Comparison of ENCODE assay signal across 24 cellular contexts in the genomic region with DNA sequence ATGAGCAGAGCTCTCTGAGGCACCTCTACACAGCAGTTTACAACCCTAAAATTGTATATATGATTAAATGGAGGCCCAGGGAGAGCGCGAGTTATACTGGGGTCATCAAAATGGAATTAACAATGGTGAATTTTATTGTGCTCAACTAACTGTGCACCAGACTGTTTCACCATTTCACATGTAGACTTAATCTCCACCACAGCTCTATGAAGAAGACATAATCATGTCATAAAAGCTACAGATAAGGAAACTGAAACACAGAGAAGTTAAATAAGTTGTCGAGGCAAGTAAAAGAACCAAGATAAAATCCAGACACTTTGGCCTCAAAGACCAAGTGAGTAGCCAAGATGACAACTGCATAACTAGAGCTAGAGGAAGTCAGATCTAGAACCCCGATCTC. TPM values are rescaled to one million over a fixed set of nuclear protein-coding genes. Genes with fewer than 3 reads are reported as not detected.
DNase-seq lines count a peak whose midpoint lies in the region; ATAC-seq and TF ChIP-seq lines count a peak whose summit lies in the region.
"Had no signal": no experiment of that assay in that cellular context is flagged by ENCODE, and none has a peak within 500 bp of the region (broad histone marks: within the 10 kb centered on the region; RNA-seq: fewer than 3 reads in every experiment).

No MANE protein-coding gene starts in this region.

- peak overlapping the region; percentile 72 for H3K9ac ChIP-seq in PC-3 (ENCODE audit: low read length)
- no peak overlapping the region for H3K9ac ChIP-seq in mammary epithelial cell (ENCODE audit: insufficient read depth, low read length)

- TF ChIP-seq CTCF in PC-3 (conservative IDR thresholded peaks at IDR 0.05; ENCODE audit: low read depth, low read length), result no peak
- TF ChIP-seq CTCF in mammary epithelial cell (conservative IDR thresholded peaks at IDR 0.05 in 1 of 2, IDR thresholded peaks at IDR 0.05 in 1 of 2; ENCODE audit: extremely low read depth in 1 of 2, insufficient read depth in 1 of 2, low read depth in 1 of 2, low read length in 2 of 2), result no peak
- no peak for TF ChIP-seq CTCF in lung (IDR thresholded peaks at IDR 0.05; ENCODE audit: control extremely low read depth, extremely low read depth)
- no peak for TF ChIP-seq CTCF in tibial nerve (IDR thresholded peaks at IDR 0.05)

- peaks cover 4% of the 10 kb centered on the region; the same call in 1 of the 2 replicates for H3K9me3 ChIP-seq in PC-3 (ENCODE audit: low read length)
- no peaks in the 10 kb centered on the region for H3K9me3 ChIP-seq in mammary epithelial cell (replicated peaks; ENCODE audit: insufficient read depth, low read length)
- no peaks in the 10 kb centered on the region for H3K9me3 ChIP-seq in lung (ENCODE audit: control insufficient read depth in 2 of 2, insufficient read depth in 1 of 2, low read length in 1 of 2)
- H3K9me3 ChIP-seq in tibial nerve, result peaks cover 0 to 17% (median 0%) of the 10 kb centered on the region in 4 donors
- H3K9me3 ChIP-seq: Peyer's patch, thoracic aorta had no signal

- POLR2A ChIA-PET in PC-3 (lab: Charles Lee; ENCODE audit: unreplicated experiment), result no interaction called here

- BruUV-seq in PC-3 (replicated peaks; lab: Mats Ljungman, UMichigan) (no TSS peak), mammary epithelial cell (replicated peaks; lab: Mats Ljungman, UMichigan) (no TSS peak)

- in situ Hi-C loops in mammary epithelial cell (cut with MboI; ENCODE audit: low sequenced_read_pairs in 2 of 2), result no loop called here

- H3K9me2 ChIP-seq in PC-3 (replicated peaks; ENCODE audit: low read length), result peaks cover 6% of the 10 kb centered on the region; the same call in 1 of the 2 replicates

- intact Hi-C loops in PC-3 (cut with micrococcal nuclease) (no loop called here), mammary epithelial cell (cut with micrococcal nuclease) (loop anchor here (5.0 kb wide), 1 partner anchor 149 kb away; no protein-coding TSS in a partner anchor)

- 100% methylated on average over 4 of the region's 4 CpGs for WGBS in mammary epithelial cell (ENCODE audit: low coverage, missing lambda C conversion rate)
- 89 to 91% methylated on average over 4 of the region's 4 CpGs for WGBS in lung, 2 donors
- whole genome bisulfite sequencing in tibial nerve, 2 donors, result 83 to 92% methylated on average over 4 of the region's 4 CpGs

- H3K27ac ChIP-seq in PC-3 (ENCODE audit: low read length) (peak overlapping the region; percentile 95), mammary epithelial cell (ENCODE audit: insufficient read depth, low read depth, low read length) (peak overlapping the region; percentile 84), lung (ENCODE audit: low read depth in 1 of 2, low read length in 1 of 2) (peak overlapping the region; percentile 88 to 91), tibial nerve (peak overlapping the region; percentile 42 to 88 (median 52))
- H3K27ac ChIP-seq: SK-N-MC had no signal

- dilution Hi-C loops in mammary epithelial cell (cut with HindIII; ENCODE audit: low sequenced_read_pairs), result no loop called here

- DNase-seq in PC-3 (no peak), mammary epithelial cell (no peak), lung (ENCODE audit: low spot score) (no peak), tibial nerve (ENCODE audit: low spot score in 2 of 2) (no peak), NCI-H748 treated with DMSO at 0.1 percent for 48 hours (lab: John Stamatoyannopoulos, UW) (no peak), NOMO-1 (lab: John Stamatoyannopoulos, UW; ENCODE audit: unreplicated experiment in 2 of 2) (no peak)
- DNase-seq in activated CD4-positive, alpha-beta T cell treated with anti-CD3 and anti-CD28 coated beads, Interleukin-2, amount 50 U/mL, for 1 hour, result no peak
- DNase-seq: activated CD8-positive, alpha-beta T cell treated with anti-CD3 and anti-CD28 coated beads for 36 hours; activated naive CD4-positive, alpha-beta T cell; AML-193; central memory CD4-positive, alpha-beta T cell; effector CD4-positive, alpha-beta T cell; glutamatergic neuron; H9; Karpas-422; naive B cell; NCI-H1092; NCI-H2029; NCI-H345; Peyer's patch had no signal

- H3K4me2 ChIP-seq in PC-3 (ENCODE audit: low read length), result peak overlapping the region; percentile 52
- peak overlapping the region; percentile 82 for H3K4me2 ChIP-seq in mammary epithelial cell (ENCODE audit: insufficient read depth, low read depth, low read length)

- H3K79me2 ChIP-seq in PC-3 (ENCODE audit: low read length) (peaks cover 53% of the 10 kb centered on the region), mammary epithelial cell (ENCODE audit: insufficient read depth, low read length) (peaks cover 76% of the 10 kb centered on the region)

- no peak for TF ChIP-seq EP300 in tibial nerve (IDR thresholded peaks at IDR 0.05)

- H2AFZ ChIP-seq in PC-3 (ENCODE audit: low read length) (no peak overlapping the region), mammary epithelial cell (ENCODE audit: low read depth, low read length) (no peak overlapping the region)

- H3K4me1 ChIP-seq in PC-3 (ENCODE audit: insufficient read depth, low read length) (peaks cover 73% of the 10 kb centered on the region), mammary epithelial cell (ENCODE audit: insufficient read depth, low read length) (peaks cover 53% of the 10 kb centered on the region), lung (ENCODE audit: control insufficient read depth in 2 of 2, insufficient read depth in 2 of 2, low read length in 2 of 2) (peaks cover 21 to 46% of the 10 kb centered on the region in 2 donors), tibial nerve (peaks cover 0 to 41% (median 20%) of the 10 kb centered on the region in 4 donors)

- H3K27me3 ChIP-seq in PC-3 (ENCODE audit: low read length) (no peaks in the 10 kb centered on the region), mammary epithelial cell (ENCODE audit: insufficient read depth, low read length) (no peaks in the 10 kb centered on the region), lung (ENCODE audit: control insufficient read depth, insufficient read depth) (no peaks in the 10 kb centered on the region), tibial nerve (no peaks in the 10 kb centered on the region)
- H3K27me3 ChIP-seq: Peyer's patch had no signal

- H3F3A ChIP-seq in PC-3 (ENCODE audit: low read length, unreplicated experiment), result peaks cover 22% of the 10 kb centered on the region

- ATAC-seq in PC-3 (no peak), lung (ENCODE audit: insufficient read depth, low FRiP score) (no peak)
- ATAC-seq: activated CD8-positive, alpha-beta T cell treated with anti-CD3 and anti-CD28 coated beads for 36 hours; sciatic nerve; WTC11 had no signal

- H3K4me3 ChIP-seq in PC-3 (ENCODE audit: low read length) (peak overlapping the region; percentile 17; the same call in 1 of the 2 replicates), mammary epithelial cell (replicated peaks in 1 of 3; ENCODE audit: insufficient read depth in 1 of 3, low read depth in 2 of 3, low read length in 3 of 3) (peak overlapping the region in 1 of 3 experiments; percentile 33), lung (no peak overlapping the region), tibial nerve (no peak overlapping the region)
- H3K4me3 ChIP-seq: Peyer's patch, SK-N-MC, thoracic aorta had no signal

- H3K36me3 ChIP-seq in PC-3 (ENCODE audit: low read depth, low read length) (peaks cover 17% of the 10 kb centered on the region), mammary epithelial cell (ENCODE audit: insufficient read depth, low read length) (peaks cover 3% of the 10 kb centered on the region), lung (ENCODE audit: control insufficient read depth in 2 of 2, insufficient read depth in 2 of 2, low read length in 2 of 2) (no peaks in the 10 kb centered on the region), tibial nerve (peaks cover 0 to 13% (median 0%) of the 10 kb centered on the region in 3 donors)
- H3K36me3 ChIP-seq: Peyer's patch, thoracic aorta had no signal

- CTCF ChIA-PET in PC-3 (lab: Charles Lee) (no interaction called here), mammary epithelial cell (lab: Charles Lee; ENCODE audit: low non-redundant PET) (no interaction called here)

- no peak for TF ChIP-seq POLR2A in tibial nerve (IDR thresholded peaks at IDR 0.05)

- H4K20me1 ChIP-seq in PC-3 (ENCODE audit: low read length) (no peaks in the 10 kb centered on the region), mammary epithelial cell (ENCODE audit: insufficient read depth, low read length) (no peaks in the 10 kb centered on the region)

RNA-seq across cellular contexts. Expression of gene SH3TC2, which starts 1.5 kb away (rescaled TPM):
- 32.0 and 40.0 TPM in 2 replicates for total RNA-seq in PC-3 (2014; rRNA removed)
- 10 to 100 TPM; 42.0 to 57.8 TPM for total RNA-seq in mammary epithelial cell
- 13.9 TPM for polyA plus RNA-seq in mammary epithelial cell
- polyA minus RNA-seq in mammary epithelial cell, result 94.8 TPM
- total RNA-seq in lung, result 1 to 10 TPM in 1 of 2 donors, under 1 TPM in 1; 0.46 to 3.3 TPM
- under 1 TPM; 0.28 to 0.81 TPM for polyA plus RNA-seq in lung
- total RNA-seq in tibial nerve, result 10 to 100 TPM; 37.2 to 92.1 (median 83.9) TPM
- total RNA-seq: activated CD8-positive, alpha-beta T cell treated with anti-CD3 and anti-CD28 coated beads for 36 hours; H9 had no signal
